Comparison of ENCODE assay signal across 1 cellular context in the genomic region with DNA sequence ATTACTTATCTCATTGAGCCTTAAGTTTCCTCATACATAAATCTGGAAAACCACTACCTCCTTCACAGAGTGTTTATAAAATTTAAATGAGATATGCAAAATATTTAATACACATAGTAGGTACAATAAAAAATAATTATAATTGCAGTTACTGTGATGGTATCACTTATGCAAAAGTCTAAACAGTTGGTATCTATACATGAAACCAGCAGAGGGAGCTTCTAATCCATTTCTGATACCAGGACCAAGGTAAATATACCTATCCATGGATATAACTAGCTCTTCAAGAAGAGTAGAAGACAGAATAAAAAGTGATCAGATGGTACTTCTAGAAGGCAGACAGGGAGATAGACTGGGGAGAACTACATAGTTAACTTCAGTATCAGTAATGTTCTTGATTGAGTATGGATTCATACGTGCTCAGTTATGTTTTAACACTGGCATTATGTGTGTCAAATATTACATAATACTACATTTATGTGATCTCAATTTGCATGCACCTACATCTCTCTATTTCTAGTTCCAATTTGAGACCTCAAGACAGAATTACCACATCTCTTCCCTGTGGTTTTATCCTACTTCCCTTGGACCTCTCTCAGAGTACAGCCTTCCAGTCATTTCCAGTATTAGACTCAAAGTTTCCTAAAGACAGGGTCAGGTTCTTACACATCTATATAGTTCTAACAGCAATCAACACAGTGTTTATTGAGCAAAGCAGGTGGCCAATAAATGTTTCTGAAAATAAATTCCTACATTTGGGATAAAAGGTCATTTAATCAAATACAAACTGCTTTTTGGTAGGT.
A peak's percentile ranks its signal among the peaks of the same experiment; 100 is the strongest.
TF ChIP-seq lines count a peak whose summit lies in the region.

No MANE protein-coding gene starts in this region.

TF ChIP-seq in K562, 482 proteins besides CTCF, POLR2A, EP300 and RAD21:
- no peak for TF ChIP-seq GABPA (tag; conservative IDR thresholded peaks at IDR 0.05; ENCODE audit: low read depth)
- TF ChIP-seq, protein P1, sequence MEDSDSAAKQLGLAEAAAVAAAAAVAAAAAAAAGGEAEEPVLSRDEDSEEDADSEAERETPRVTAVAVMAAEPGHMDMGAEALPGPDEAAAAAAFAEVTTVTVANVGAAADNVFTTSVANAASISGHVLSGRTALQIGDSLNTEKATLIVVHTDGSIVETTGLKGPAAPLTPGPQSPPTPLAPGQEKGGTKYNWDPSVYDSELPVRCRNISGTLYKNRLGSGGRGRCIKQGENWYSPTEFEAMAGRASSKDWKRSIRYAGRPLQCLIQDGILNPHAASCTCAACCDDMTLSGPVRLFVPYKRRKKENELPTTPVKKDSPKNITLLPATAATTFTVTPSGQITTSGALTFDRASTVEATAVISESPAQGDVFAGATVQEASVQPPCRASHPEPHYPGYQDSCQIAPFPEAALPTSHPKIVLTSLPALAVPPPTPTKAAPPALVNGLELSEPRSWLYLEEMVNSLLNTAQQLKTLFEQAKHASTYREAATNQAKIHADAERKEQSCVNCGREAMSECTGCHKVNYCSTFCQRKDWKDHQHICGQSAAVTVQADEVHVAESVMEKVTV (CRISPR knock-in tag; IDR thresholded peaks at IDR 0.05): peak; percentile 49; the same call in 1 of the 2 replicates
- 0 out of 4 replicates have a peak, but pooled peaks of 1 of the 2 experiments have one; percentile 11 for TF ChIP-seq KDM1A (IDR thresholded peaks at IDR 0.05)
- peak; percentile 71; the same call in 1 of the 2 replicates for TF ChIP-seq ZKSCAN1 (IDR thresholded peaks at IDR 0.05; ENCODE audit: low read depth, low read length)
- TF ChIP-seq SMC3 (conservative IDR thresholded peaks at IDR 0.05; ENCODE audit: insufficient read depth, low read depth, low read length): peak; percentile 41; the same call in 1 of the 2 replicates
- TF ChIP-seq ZEB2 (IDR thresholded peaks at IDR 0.05): no peak
